16 cellular contexts compared by ENCODE assay signal in genomic region chr15:78209646-78210348, GRCh38. TPM values are rescaled to one million over a fixed set of nuclear protein-coding genes. Genes with fewer than 3 reads are reported as not detected.
A peak's percentile ranks its signal among the peaks of the same experiment; 100 is the strongest.
DNase-seq lines count a peak whose midpoint lies in the region; ATAC-seq and TF ChIP-seq lines count a peak whose summit lies in the region.
"Had no signal": no experiment of that assay in that cellular context is flagged by ENCODE, and none has a peak within 500 bp of the region (broad histone marks: within the 10 kb centered on the region; RNA-seq: fewer than 3 reads in every experiment).

No MANE protein-coding gene starts in this region.

- H3K27ac ChIP-seq in endodermal cell (ENCODE audit: low read depth, low read length) (no peak overlapping the region), muscle layer of colon (ENCODE audit: low read depth, low read length) (peak overlapping the region; percentile 7)
- H3K27ac ChIP-seq: BLaER1 treated with 17β-estradiol and CSF1 and Interleukin-3, amounts not matched to agents 10 nM and 100 nM had no signal

- H3K9ac ChIP-seq in endodermal cell (ENCODE audit: extremely low read depth, low read length, poor library complexity, severe bottlenecking): peak overlapping the region; percentile 15
- no peak overlapping the region for H3K9ac ChIP-seq in muscle layer of colon (ENCODE audit: low read length)

- H3K9me3 Mint-ChIP-seq in endodermal cell: no peaks in the 10 kb centered on the region
- H3K9me3 Mint-ChIP-seq: activated naive CD8-positive, alpha-beta T cell treated with anti-CD3 and anti-CD28 coated beads for 36 hours; GM23338; naive thymus-derived CD8-positive, alpha-beta T cell; stimulated activated naive CD8-positive, alpha-beta T cell treated with anti-CD3 and anti-CD28 coated beads, Interleukin-15, Interleukin-2, amounts not matched to agents 100 ng/mL and 50 ng/mL, for 24 hours had no signal

- H3K4me3 ChIP-seq in endodermal cell (ENCODE audit: low read length) (no peak overlapping the region), muscle layer of colon (ENCODE audit: low read depth in 1 of 2, low read length in 2 of 2) (no peak overlapping the region)
- H3K4me3 ChIP-seq: BLaER1 treated with 17β-estradiol and CSF1 and Interleukin-3, amounts not matched to agents 10 nM and 100 nM; GM23338; SJCRH30 had no signal

- H3K4me1 ChIP-seq in endodermal cell (ENCODE audit: control insufficient read depth, insufficient read depth, low read length): peaks cover 13% of the 10 kb centered on the region
- H3K4me1 ChIP-seq in muscle layer of colon (ENCODE audit: insufficient read depth, low read length): peaks cover 45% of the 10 kb centered on the region

- peaks cover 36% of the 10 kb centered on the region for H3K4me1 Mint-ChIP-seq in endodermal cell
- H3K4me1 Mint-ChIP-seq: activated CD4-positive, alpha-beta T cell treated with anti-CD3 and anti-CD28 coated beads for 36 hours; activated naive CD8-positive, alpha-beta T cell treated with anti-CD3 and anti-CD28 coated beads for 36 hours had no signal

- H3K4me3 Mint-ChIP-seq in endodermal cell: no peak overlapping the region
- H3K4me3 Mint-ChIP-seq: activated CD4-positive, alpha-beta T cell treated with anti-CD3 and anti-CD28 coated beads for 36 hours; activated naive CD8-positive, alpha-beta T cell treated with anti-CD3 and anti-CD28 coated beads for 36 hours; GM23338; naive thymus-derived CD8-positive, alpha-beta T cell; stimulated activated naive CD8-positive, alpha-beta T cell treated with anti-CD3 and anti-CD28 coated beads, Interleukin-15, Interleukin-2, amounts not matched to agents 100 ng/mL and 50 ng/mL, for 24 hours had no signal

- peak; percentile 9 for DNase-seq in AG20443 (ENCODE audit: low spot score)
- peak; percentile 51 for DNase-seq in NCI-H2029 (lab: John Stamatoyannopoulos, UW)
- peak; percentile 46 for DNase-seq in endodermal cell
- no peak for DNase-seq in NCI-H1930 (lab: John Stamatoyannopoulos, UW)
- DNase-seq: activated CD4-positive, alpha-beta T cell treated with anti-CD3 and anti-CD28 coated beads for 36 hours; activated naive CD8-positive, alpha-beta T cell treated with anti-CD3 and anti-CD28 coated beads for 36 hours; KG1; naive thymus-derived CD8-positive, alpha-beta T cell had no signal

- no peak overlapping the region for H3K27ac Mint-ChIP-seq in endodermal cell
- H3K27ac Mint-ChIP-seq: activated CD4-positive, alpha-beta T cell treated with anti-CD3 and anti-CD28 coated beads for 36 hours; activated naive CD8-positive, alpha-beta T cell treated with anti-CD3 and anti-CD28 coated beads for 36 hours; GM23338; naive thymus-derived CD8-positive, alpha-beta T cell; stimulated activated naive CD8-positive, alpha-beta T cell treated with anti-CD3 and anti-CD28 coated beads, Interleukin-15, Interleukin-2, amounts not matched to agents 100 ng/mL and 50 ng/mL, for 24 hours had no signal

- 91% methylated on average over 9 of the region's 9 CpGs for WGBS in endodermal cell (ENCODE audit: insufficient coverage in 1 of 2, insufficient read length in 1 of 2), 2 experiments

- no peaks in the 10 kb centered on the region for H3K36me3 Mint-ChIP-seq in endodermal cell (ENCODE audit: low read depth)
- H3K36me3 Mint-ChIP-seq: activated naive CD8-positive, alpha-beta T cell treated with anti-CD3 and anti-CD28 coated beads for 36 hours; naive thymus-derived CD8-positive, alpha-beta T cell had no signal

- H3K27me3 ChIP-seq in endodermal cell (ENCODE audit: control insufficient read depth, insufficient read depth, low read length, poor library complexity, severe bottlenecking) (no peaks in the 10 kb centered on the region), muscle layer of colon (ENCODE audit: control insufficient read depth in 1 of 2, insufficient read depth in 2 of 2, low read length in 2 of 2) (no peaks in the 10 kb centered on the region)
- H3K27me3 ChIP-seq: BLaER1 treated with 17β-estradiol and CSF1 and Interleukin-3, amounts not matched to agents 10 nM and 100 nM; SJCRH30 had no signal

- peaks cover 3% of the 10 kb centered on the region for H3K27me3 Mint-ChIP-seq in endodermal cell (ENCODE audit: insufficient read depth)
- H3K27me3 Mint-ChIP-seq: activated naive CD8-positive, alpha-beta T cell treated with anti-CD3 and anti-CD28 coated beads for 36 hours had no signal

- H3K36me3 ChIP-seq in endodermal cell (ENCODE audit: control insufficient read depth, insufficient read depth, low read length): no peaks in the 10 kb centered on the region
- no peaks in the 10 kb centered on the region for H3K36me3 ChIP-seq in muscle layer of colon (ENCODE audit: insufficient read depth, low read length)
- H3K36me3 ChIP-seq: BLaER1 treated with 17β-estradiol and CSF1 and Interleukin-3, amounts not matched to agents 10 nM and 100 nM; SJCRH30 had no signal

- no peak for TF ChIP-seq CTCF in endodermal cell (conservative IDR thresholded peaks at IDR 0.05)

- no peaks in the 10 kb centered on the region for H3K9me3 ChIP-seq in endodermal cell (ENCODE audit: control insufficient read depth, low read length)
- no peaks in the 10 kb centered on the region for H3K9me3 ChIP-seq in muscle layer of colon (ENCODE audit: low read length)
- H3K9me3 ChIP-seq: BLaER1 treated with 17β-estradiol and CSF1 and Interleukin-3, amounts not matched to agents 10 nM and 100 nM; SJCRH30 had no signal

- no peak for ATAC-seq in GM18861 (IDR thresholded peaks at IDR 0.05; ENCODE audit: unreplicated experiment)
- no peak for ATAC-seq in HG02759 (IDR thresholded peaks at IDR 0.05; ENCODE audit: unreplicated experiment)
- ATAC-seq in HG03139 (IDR thresholded peaks at IDR 0.05; ENCODE audit: unreplicated experiment): no peak
- ATAC-seq: activated CD4-positive, alpha-beta T cell treated with anti-CD3 and anti-CD28 coated beads for 36 hours; GM23338; naive thymus-derived CD8-positive, alpha-beta T cell had no signal

RNA-seq across cellular contexts. Expression of gene ACSBG1, which starts 24.6 kb away (rescaled TPM):
- total RNA-seq in endodermal cell: 1 to 10 TPM in 1 of 2 donors, under 1 TPM in 1; 0.27 to 1.2 TPM
- 1.6 TPM for polyA plus RNA-seq in endodermal cell (2013, experiment 1 of 2)
- 2.4 TPM for polyA plus RNA-seq in endodermal cell (2013, experiment 2 of 2)
- total RNA-seq: naive thymus-derived CD8-positive, alpha-beta T cell had no signal

RNA-seq across cellular contexts. Expression of gene DNAJA4, which starts 54.6 kb away (rescaled TPM):
- total RNA-seq in endodermal cell: 10 to 100 TPM in 1 of 2 donors, 1 to 10 TPM in 1; 4.9 to 18.5 TPM
- polyA plus RNA-seq in endodermal cell (2013, experiment 1 of 2): 3.5 TPM
- polyA plus RNA-seq in endodermal cell (2013, experiment 2 of 2): 2.4 TPM
- total RNA-seq: SJCRH30 had no signal

Comparison
In these comparisons a context has a peak if more than half of its experiments do, and no peak if none do; other contexts are left out.
1. DNase-seq: peak in AG20443 (single experiment), NCI-H2029 (single experiment) and endodermal cell (single experiment); none in NCI-H1930 (0 of 2).